ENCODE assay signal across 1 cellular context in the genomic region with DNA sequence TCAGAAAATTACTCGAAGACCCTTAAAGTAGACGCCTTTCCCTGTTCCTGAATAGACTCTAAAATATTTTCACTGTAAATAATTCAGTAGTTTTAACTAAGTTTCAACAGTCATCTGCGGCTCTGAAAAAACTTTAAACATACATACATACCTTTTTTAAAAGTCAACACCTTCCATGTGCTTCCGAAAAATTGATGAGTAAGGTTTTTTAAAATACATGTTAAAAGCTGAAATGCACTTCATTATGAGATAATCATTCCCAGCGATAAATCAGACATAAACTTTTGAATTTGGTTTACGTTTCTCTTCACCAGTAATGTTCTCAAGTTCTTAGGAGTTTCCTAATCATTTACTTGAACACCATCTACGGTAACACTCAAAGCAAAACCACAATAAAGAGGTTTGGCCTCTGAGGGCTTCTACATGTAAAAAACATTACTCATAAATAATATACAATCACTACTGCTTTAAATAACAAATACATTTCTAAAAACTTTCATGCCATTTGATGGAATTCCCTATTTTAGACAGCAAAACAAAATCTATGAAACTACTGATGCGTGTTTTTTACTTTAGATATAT.
TF ChIP-seq lines count a peak whose summit lies in the region.

No MANE protein-coding gene starts in this region.

TF ChIP-seq in SK-N-SH treated with all-trans-retinoic acid at 6 μM for 48 hours, 23 proteins besides CTCF, POLR2A, EP300 and RAD21 (continued from another document):
- TF ChIP-seq, protein P1, sequence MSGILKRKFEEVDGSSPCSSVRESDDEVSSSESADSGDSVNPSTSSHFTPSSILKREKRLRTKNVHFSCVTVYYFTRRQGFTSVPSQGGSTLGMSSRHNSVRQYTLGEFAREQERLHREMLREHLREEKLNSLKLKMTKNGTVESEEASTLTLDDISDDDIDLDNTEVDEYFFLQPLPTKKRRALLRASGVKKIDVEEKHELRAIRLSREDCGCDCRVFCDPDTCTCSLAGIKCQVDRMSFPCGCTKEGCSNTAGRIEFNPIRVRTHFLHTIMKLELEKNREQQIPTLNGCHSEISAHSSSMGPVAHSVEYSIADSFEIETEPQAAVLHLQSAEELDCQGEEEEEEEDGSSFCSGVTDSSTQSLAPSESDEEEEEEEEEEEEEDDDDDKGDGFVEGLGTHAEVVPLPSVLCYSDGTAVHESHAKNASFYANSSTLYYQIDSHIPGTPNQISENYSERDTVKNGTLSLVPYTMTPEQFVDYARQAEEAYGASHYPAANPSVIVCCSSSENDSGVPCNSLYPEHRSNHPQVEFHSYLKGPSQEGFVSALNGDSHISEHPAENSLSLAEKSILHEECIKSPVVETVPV (CRISPR knock-in tag; IDR thresholded peaks at IDR 0.05), result no peak
